Comparison of ENCODE assay signal across 7 cellular contexts in genomic region chr9:129483467-129484324, GRCh38.
DNase-seq lines count a peak whose midpoint lies in the region; FAIRE-seq and TF ChIP-seq lines count a peak whose summit lies in the region.

No MANE protein-coding gene starts in this region.

- H3K9me3 ChIP-seq in GM23248 (ENCODE audit: low read depth) (no peaks in the 10 kb centered on the region), astrocyte (ENCODE audit: insufficient read depth, low read depth, low read length) (no peaks in the 10 kb centered on the region), right atrium auricular region (no peaks in the 10 kb centered on the region)

- H3K4me1 Mint-ChIP-seq in astrocyte (ENCODE audit: low read depth, unreplicated experiment) (peaks cover 31% of the 10 kb centered on the region), progenitor cell of endocrine pancreas (ENCODE audit: low read depth) (peaks cover 49% of the 10 kb centered on the region)

- H3K27me3 ChIP-seq in GM23248 (replicated peaks; ENCODE audit: insufficient read depth) (no peaks in the 10 kb centered on the region), astrocyte (ENCODE audit: insufficient read depth, low read length) (no peaks in the 10 kb centered on the region), right atrium auricular region (no peaks in the 10 kb centered on the region)

- DNase-seq in GM23248: peak; percentile 98
- peak; percentile 54 for DNase-seq in NCI-H446 treated with DMSO at 0.1 percent for 48 hours (lab: John Stamatoyannopoulos, UW)
- peak; percentile 87 for DNase-seq in astrocyte (ENCODE audit: low read depth)
- peak; percentile 96 for DNase-seq in right atrium auricular region (ENCODE audit: low spot score)
- no peak for DNase-seq in progenitor cell of endocrine pancreas (ENCODE audit: low spot score, unreplicated experiment)
- DNase-seq in KBM-7: no peak
- DNase-seq in GM10266 (ENCODE audit: extremely low spot score): no peak

- H2AFZ ChIP-seq in GM23248 (no peak overlapping the region), astrocyte (ENCODE audit: low read depth, low read length) (peak overlapping the region; percentile 23)

- TF ChIP-seq CTCF in astrocyte (IDR thresholded peaks at IDR 0.05; ENCODE audit: insufficient read depth, low read depth, low read length) (no peak), right atrium auricular region (IDR thresholded peaks at IDR 0.05) (no peak), progenitor cell of endocrine pancreas (IDR thresholded peaks at IDR 0.05; ENCODE audit: unreplicated experiment) (no peak), GM10266 (IDR thresholded peaks at IDR 0.05; ENCODE audit: control insufficient read depth, insufficient read depth, low read depth, missing control alignments) (no peak)

- H3K4me2 ChIP-seq in GM23248 (ENCODE audit: unreplicated experiment): peak overlapping the region; percentile 79
- peak overlapping the region; percentile 68 for H3K4me2 ChIP-seq in astrocyte (ENCODE audit: low read length)

- H3K9me2 ChIP-seq in GM23248 (ENCODE audit: insufficient read depth): no peaks in the 10 kb centered on the region

- H3F3A ChIP-seq in GM23248 (ENCODE audit: insufficient read depth): peaks cover 54% of the 10 kb centered on the region

- H3K36me3 ChIP-seq in GM23248 (ENCODE audit: low read depth): no peaks in the 10 kb centered on the region
- no peaks in the 10 kb centered on the region for H3K36me3 ChIP-seq in astrocyte (ENCODE audit: insufficient read depth, low read length)
- H3K36me3 ChIP-seq in right atrium auricular region: no peaks in the 10 kb centered on the region

- in situ Hi-C loops in GM23248 (cut with MboI) (loop anchor here (10.0 kb wide), 1 partner anchor 309 kb away; the partner anchor contains the start of gene IER5L), KBM-7 (cut with MboI; ENCODE audit: low pct_unique_long_range_greater_than_20kb, low sequenced_read_pairs) (no loop called here)

- H3K36me3 Mint-ChIP-seq in astrocyte (ENCODE audit: low read depth, unreplicated experiment) (no peaks in the 10 kb centered on the region), progenitor cell of endocrine pancreas (ENCODE audit: insufficient read depth) (no peaks in the 10 kb centered on the region)

- H3K9ac ChIP-seq in GM23248 (peak overlapping the region; percentile 97), astrocyte (ENCODE audit: low read length) (peak overlapping the region; percentile 96)

- H3K79me2 ChIP-seq in GM23248 (ENCODE audit: insufficient read depth): peaks cover 8% of the 10 kb centered on the region; the same call in 1 of the 2 replicates
- no peaks in the 10 kb centered on the region for H3K79me2 ChIP-seq in astrocyte (ENCODE audit: insufficient read depth, low read length)

- H3K4me1 ChIP-seq in GM23248 (ENCODE audit: insufficient read depth) (peaks cover 59% of the 10 kb centered on the region), astrocyte (ENCODE audit: insufficient read depth, low read length) (peaks cover 61% of the 10 kb centered on the region), right atrium auricular region (peaks cover 0 to 83% of the 10 kb centered on the region in 2 donors)

- H3K9me3 Mint-ChIP-seq in astrocyte (ENCODE audit: unreplicated experiment) (no peaks in the 10 kb centered on the region), progenitor cell of endocrine pancreas (ENCODE audit: low read depth) (no peaks in the 10 kb centered on the region)

- H3K4me3 ChIP-seq in GM23248 (peak overlapping the region; percentile 51), astrocyte (ENCODE audit: insufficient read depth, low read depth, low read length) (peak overlapping the region; percentile 9), right atrium auricular region (peak overlapping the region; percentile 41 to 59)

- H3K27me3 Mint-ChIP-seq in astrocyte (ENCODE audit: low read depth, unreplicated experiment) (no peaks in the 10 kb centered on the region), progenitor cell of endocrine pancreas (no peaks in the 10 kb centered on the region)

- H3K4me3 Mint-ChIP-seq in astrocyte (ENCODE audit: unreplicated experiment) (peak overlapping the region; percentile 45), progenitor cell of endocrine pancreas (ENCODE audit: low read depth) (peak overlapping the region; percentile 51)

- H4K20me1 ChIP-seq in GM23248 (ENCODE audit: insufficient read depth) (no peaks in the 10 kb centered on the region), astrocyte (ENCODE audit: insufficient read depth, low read length) (no peaks in the 10 kb centered on the region)

- 1% methylated on average over 28 to 29 of the region's 29 CpGs for WGBS in GM23248 (ENCODE audit: low coverage in 1 of 2, low lambda C conversion rate in 2 of 2, missing lambda C conversion rate in 2 of 2), 2 experiments

- no peak for FAIRE-seq in astrocyte (lab: Jason Lieb, UNC)

- H3K27ac ChIP-seq in GM23248: peak overlapping the region; percentile 100
- peak overlapping the region; percentile 98 for H3K27ac ChIP-seq in astrocyte (ENCODE audit: low read depth, low read length)
- peak overlapping the region; percentile 99 for H3K27ac ChIP-seq in right atrium auricular region

- H3K27ac Mint-ChIP-seq in astrocyte (ENCODE audit: unreplicated experiment) (peak overlapping the region; percentile 96), progenitor cell of endocrine pancreas (peak overlapping the region; percentile 85)

Comparison
In these comparisons a context has a peak if more than half of its experiments do, and no peak if none do; other contexts are left out.
1. DNase-seq: peak in GM23248 (single experiment), NCI-H446 treated with DMSO at 0.1 percent for 48 hours (single experiment), astrocyte (single experiment) and right atrium auricular region (single experiment); none in progenitor cell of endocrine pancreas (single experiment), KBM-7 (single experiment) and GM10266 (single experiment).
2. Peak in every context shown above with its lines, with median percentiles within 50 percentile points of each other: H3K27ac ChIP-seq and H3K4me3 ChIP-seq.